1 cellular context compared by ENCODE assay signal in genomic region chr16:3520398-3520797, GRCh38.
TF ChIP-seq lines count a peak whose summit lies in the region.

No MANE protein-coding gene starts in this region.

TF ChIP-seq in endothelial cell of umbilical vein, 7 proteins besides CTCF, POLR2A, EP300 and RAD21:
- TF ChIP-seq MAX (IDR thresholded peaks at IDR 0.05; ENCODE audit: insufficient read depth, insufficient read length) (no peak), MYC (IDR thresholded peaks at IDR 0.05; ENCODE audit: low read depth, low read length) (no peak), GATA2 (IDR thresholded peaks at IDR 0.05; ENCODE audit: insufficient read depth, insufficient read length, low read depth, low read length) (no peak), JUN (IDR thresholded peaks at IDR 0.05; ENCODE audit: borderline replicate concordance, insufficient read depth, insufficient read length, low read depth) (no peak), EZH2 (IDR thresholded peaks at IDR 0.05; ENCODE audit: borderline replicate concordance, low read depth, low read length, severe bottlenecking) (no peak), FOS (IDR thresholded peaks at IDR 0.05; ENCODE audit: borderline replicate concordance, insufficient read depth, low read length) (no peak), POLR2AphosphoS5 (IDR thresholded peaks at IDR 0.05; ENCODE audit: insufficient read depth, low read depth, low read length) (no peak)
